8 cellular contexts compared by ENCODE assay signal in genomic region chr6:2970034-2970685, GRCh38. TPM values are rescaled to one million over a fixed set of nuclear protein-coding genes. Genes with fewer than 3 reads are reported as not detected.
DNase-seq lines count a peak whose midpoint lies in the region; ATAC-seq and TF ChIP-seq lines count a peak whose summit lies in the region.

No MANE protein-coding gene starts in this region.

- peaks cover 24% of the 10 kb centered on the region for H3K36me3 Mint-ChIP-seq in natural killer cell treated with Interleukin-12 subunit alpha and Interleukin-12 subunit beta and Interleukin-15 and Interleukin-18, amount 100 ng/mL, for 72 hours

- H3K4me3 ChIP-seq in AG04450 (ENCODE audit: low read depth, low read length) (peak overlapping the region; percentile 67), NT2/D1 (ENCODE audit: insufficient read length, low read depth) (peak overlapping the region; percentile 61), dorsolateral prefrontal cortex (peak overlapping the region; percentile 58 to 89 (median 79))

- POLR2A ChIA-PET in AG04450 (lab: Yijun Ruan, JAX), result no interaction called here

- no peaks in the 10 kb centered on the region for H3K27me3 ChIP-seq in AG04450 (ENCODE audit: control insufficient read depth, insufficient read depth, low read length)
- H3K27me3 ChIP-seq in NT2/D1 (ENCODE audit: insufficient read depth, insufficient read length), result no peaks in the 10 kb centered on the region
- H3K27me3 ChIP-seq in dorsolateral prefrontal cortex, result no peaks in the 10 kb centered on the region

- intact Hi-C loops in dorsolateral prefrontal cortex (cut with DNase I), result loop anchor here (2.0 kb wide), 3 partner anchors 13 to 19 kb away; no protein-coding TSS in a partner anchor

- H3K27ac Mint-ChIP-seq in natural killer cell treated with Interleukin-12 subunit alpha and Interleukin-12 subunit beta and Interleukin-15 and Interleukin-18, amount 100 ng/mL, for 72 hours, result peak overlapping the region; percentile 87 to 89

- no peaks in the 10 kb centered on the region for H3K9me3 ChIP-seq in AG04450 (ENCODE audit: control insufficient read depth, insufficient read depth, low read length)
- H3K9me3 ChIP-seq in NT2/D1 (ENCODE audit: insufficient read depth, low read length), result no peaks in the 10 kb centered on the region

- TF ChIP-seq CTCF in AG04450 (IDR thresholded peaks at IDR 0.05; ENCODE audit: low read depth, low read length), result no peak
- no peak for TF ChIP-seq CTCF in dorsolateral prefrontal cortex (IDR thresholded peaks at IDR 0.05 in 54 of 56, conservative IDR thresholded peaks at IDR 0.05 in 2 of 56; ENCODE audit: low read depth in 1 of 56, partially characterized antibody in 56 of 56)

- H3K9me3 Mint-ChIP-seq in natural killer cell treated with Interleukin-12 subunit alpha and Interleukin-12 subunit beta and Interleukin-15 and Interleukin-18, amount 100 ng/mL, for 72 hours, result no peaks in the 10 kb centered on the region

- H3K9ac ChIP-seq in NT2/D1 (ENCODE audit: insufficient read length, low read depth), result peak overlapping the region; percentile 50

- H3K4me3 Mint-ChIP-seq in natural killer cell treated with Interleukin-12 subunit alpha and Interleukin-12 subunit beta and Interleukin-15 and Interleukin-18, amount 100 ng/mL, for 72 hours, result peak overlapping the region; percentile 90

- no peak for DNase-seq in AG04450 (ENCODE audit: low read depth, low spot score)
- DNase-seq in NT2/D1 (ENCODE audit: low read depth, low spot score), result no peak
- DNase-seq in dorsolateral prefrontal cortex, result no peak
- DNase-seq in natural killer cell treated with Interleukin-12 subunit alpha and Interleukin-12 subunit beta and Interleukin-15 and Interleukin-18, amount 100 ng/mL, for 72 hours (ENCODE audit: low spot score), result no peak
- DNase-seq in amygdala (lab: John Stamatoyannopoulos, UW), result no peak
- DNase-seq in GOT3 (lab: John Stamatoyannopoulos, UW), result no peak
- DNase-seq in HUDEP-2 (lab: John Stamatoyannopoulos, UW; ENCODE audit: unreplicated experiment in 76 of 76), result no peak
- DNase-seq in dermis blood vessel endothelial cell, result no peak

- peak in 1 of 2 donors; percentile 18 for ATAC-seq in natural killer cell treated with Interleukin-12 subunit alpha and Interleukin-12 subunit beta and Interleukin-15 and Interleukin-18, amount 100 ng/mL, for 72 hours

- H3K27me3 Mint-ChIP-seq in natural killer cell treated with Interleukin-12 subunit alpha and Interleukin-12 subunit beta and Interleukin-15 and Interleukin-18, amount 100 ng/mL, for 72 hours, result no peaks in the 10 kb centered on the region

- no peak overlapping the region for H3K27ac ChIP-seq in AG04450 (ENCODE audit: low read depth, low read length)
- peak overlapping the region; percentile 29 to 100 (median 98) for H3K27ac ChIP-seq in dorsolateral prefrontal cortex

- no peaks in the 10 kb centered on the region for H3K4me1 ChIP-seq in NT2/D1 (ENCODE audit: insufficient read depth, insufficient read length)

- H3K4me1 Mint-ChIP-seq in natural killer cell treated with Interleukin-12 subunit alpha and Interleukin-12 subunit beta and Interleukin-15 and Interleukin-18, amount 100 ng/mL, for 72 hours (ENCODE audit: low read depth in 2 of 2), result peaks cover 53 to 63% of the 10 kb centered on the region in 2 donors

- CTCF ChIA-PET in AG04450 (lab: Charles Lee), result no interaction called here

- H3K36me3 ChIP-seq in NT2/D1 (ENCODE audit: insufficient read depth, insufficient read length, low read length), result no peaks in the 10 kb centered on the region

RNA-seq across cellular contexts. Expression of gene SERPINB6, which starts 1.2 kb away (rescaled TPM):
- 107 and 120 TPM in 2 replicates for polyA plus RNA-seq in AG04450 (2011; rRNA removed)
- polyA minus RNA-seq in AG04450 (2011; rRNA and poly(A)+ RNA removed), result 83.3 and 83.5 TPM in 2 replicates
- total RNA-seq in dorsolateral prefrontal cortex (100 to 1,000 TPM in 6 of 120 experiments, 10 to 100 TPM in 114; 44.0 to 114 (median 69.4) TPM), dermis blood vessel endothelial cell (127 and 135 TPM in 2 replicates)
- total RNA-seq in natural killer cell treated with Interleukin-12 subunit alpha and Interleukin-12 subunit beta and Interleukin-15 and Interleukin-18, amount 100 ng/mL, for 72 hours, result 100 to 1,000 TPM; 158 to 170 TPM

RNA-seq across cellular contexts. Expression of gene NQO2, which starts 29.5 kb away (rescaled TPM):
- polyA plus RNA-seq in AG04450 (2011; rRNA removed), result 32.4 and 34.3 TPM in 2 replicates
- polyA minus RNA-seq in AG04450 (2011; rRNA and poly(A)+ RNA removed), result 19.9 and 24.7 TPM in 2 replicates
- total RNA-seq in dorsolateral prefrontal cortex (100 to 1,000 TPM in 3 of 120 experiments, 10 to 100 TPM in 117; 27.5 to 103 (median 66.8) TPM), dermis blood vessel endothelial cell (22.5 and 24.1 TPM in 2 replicates)
- 10 to 100 TPM; 18.0 to 35.1 TPM for total RNA-seq in natural killer cell treated with Interleukin-12 subunit alpha and Interleukin-12 subunit beta and Interleukin-15 and Interleukin-18, amount 100 ng/mL, for 72 hours
